In genomic region chr1:92784639-92785500, GRCh38 we compare ENCODE assay signal across 8 cellular contexts. TPM values are rescaled to one million over a fixed set of nuclear protein-coding genes. Genes with fewer than 3 reads are reported as not detected.
DNase-seq lines count a peak whose midpoint lies in the region; ATAC-seq and TF ChIP-seq lines count a peak whose summit lies in the region.

Gene EVI5 (minus strand): TSS chr1:92785108. CDS start chr1:92736546, 48,562 bp downstream.

- peaks cover 0 to 2% (median 0%) of the 10 kb centered on the region in 5 donors for H3K9me3 Mint-ChIP-seq in CD8-positive, alpha-beta memory T cell
- H3K9me3 Mint-ChIP-seq in activated CD8-positive, alpha-beta T cell treated with anti-CD3 and anti-CD28 coated beads, Interleukin-2, amount 10 ng/mL, durations not matched to agents 7 days and 5 days (ENCODE audit: insufficient read depth) = no peaks in the 10 kb centered on the region

- TF ChIP-seq CTCF in lung (IDR thresholded peaks at IDR 0.05; ENCODE audit: control extremely low read depth, extremely low read depth) = no peak

- peaks cover 18 to 26% (median 18%) of the 10 kb centered on the region in 3 donors for H3K4me1 Mint-ChIP-seq in CD8-positive, alpha-beta memory T cell
- peaks cover 15% of the 10 kb centered on the region for H3K4me1 Mint-ChIP-seq in activated CD8-positive, alpha-beta T cell treated with anti-CD3 and anti-CD28 coated beads, Interleukin-2, amount 10 ng/mL, durations not matched to agents 7 days and 5 days (ENCODE audit: low read depth)

- peak within 1 kb of the TSS; percentile 54 for H3K27ac ChIP-seq in CD8-positive, alpha-beta memory T cell (ENCODE audit: low read depth, low read length)
- H3K27ac ChIP-seq in lung (ENCODE audit: low read depth in 1 of 2, low read length in 1 of 2) = peak within 1 kb of the TSS; percentile 95 to 100

- H3K4me3 Mint-ChIP-seq in CD8-positive, alpha-beta memory T cell = peak within 1 kb of the TSS; percentile 71 to 87 (median 81)
- H3K4me3 Mint-ChIP-seq in activated CD8-positive, alpha-beta T cell treated with anti-CD3 and anti-CD28 coated beads, Interleukin-2, amount 10 ng/mL, durations not matched to agents 7 days and 5 days = peak within 1 kb of the TSS; percentile 56

- DNase-seq in CD8-positive, alpha-beta memory T cell = peak; percentile 13 to 65 (median 38)
- DNase-seq in HK-2 (ENCODE audit: unreplicated experiment) = peak; percentile 94
- DNase-seq in NCI-H82 treated with DMSO at 0.1 percent for 48 hours (lab: John Stamatoyannopoulos, UW; ENCODE audit: unreplicated experiment) = peak; percentile 96
- peak; percentile 48 for DNase-seq in activated CD8-positive, alpha-beta T cell treated with anti-CD3 and anti-CD28 coated beads, Interleukin-2, amount 10 ng/mL, durations not matched to agents 7 days and 5 days
- peak; percentile 27 for DNase-seq in effector CD8-positive, alpha-beta T cell (lab: John Stamatoyannopoulos, UW)
- peak; percentile 94 for DNase-seq in lung (ENCODE audit: low spot score)
- DNase-seq in stimulated activated CD4-positive, alpha-beta T cell treated with anti-CD3 and anti-CD28 coated beads, TNF-alpha, amount 100 ng/mL, for 4 hours (ENCODE audit: low read depth in 3 of 3) = peak; percentile 19 to 56 (median 36)

- WGBS in lung, 2 donors = 1% methylated on average over 92 to 94 of the region's 94 CpGs

- peaks cover 52 to 64% of the 10 kb centered on the region in 2 donors for H3K27me3 Mint-ChIP-seq in CD8-positive, alpha-beta memory T cell
- peaks cover 56% of the 10 kb centered on the region for H3K27me3 Mint-ChIP-seq in activated CD8-positive, alpha-beta T cell treated with anti-CD3 and anti-CD28 coated beads, Interleukin-2, amount 10 ng/mL, durations not matched to agents 7 days and 5 days (ENCODE audit: low read depth)

- POLR2A ChIA-PET in CD8-positive, alpha-beta memory T cell (lab: Charles Lee) = interaction anchor here (0.7 to 1.4 kb wide), 2 partner anchors 9 to 47 kb away, joined by 3 to 4 read pairs; partner anchors contain the start of gene RPL5
- POLR2A ChIA-PET in activated CD8-positive, alpha-beta T cell treated with anti-CD3 and anti-CD28 coated beads, Interleukin-2, amount 10 ng/mL, durations not matched to agents 7 days and 5 days (lab: Charles Lee) = interaction anchor here (0.7 kb wide), 1 partner anchor 47 kb away, joined by 3 read pairs; the partner anchor contains the start of gene RPL5

- no peaks in the 10 kb centered on the region for H3K36me3 ChIP-seq in CD8-positive, alpha-beta memory T cell (ENCODE audit: insufficient read depth, low read length)
- H3K36me3 ChIP-seq in lung (ENCODE audit: control insufficient read depth in 2 of 2, insufficient read depth in 2 of 2, low read length in 2 of 2) = peaks cover 0 to 1% of the 10 kb centered on the region in 2 donors

- H3K4me3 ChIP-seq in CD8-positive, alpha-beta memory T cell (ENCODE audit: low read length) = peak within 1 kb of the TSS; percentile 52
- H3K4me3 ChIP-seq in lung = peak within 1 kb of the TSS; percentile 87

- H3K4me1 ChIP-seq in CD8-positive, alpha-beta memory T cell (ENCODE audit: insufficient read depth, low read length) = peaks cover 18% of the 10 kb centered on the region
- peaks cover 6 to 9% of the 10 kb centered on the region in 2 donors for H3K4me1 ChIP-seq in lung (ENCODE audit: control insufficient read depth in 2 of 2, insufficient read depth in 2 of 2, low read length in 2 of 2)

- peaks cover 9% of the 10 kb centered on the region for H3K27me3 ChIP-seq in CD8-positive, alpha-beta memory T cell (ENCODE audit: insufficient read depth, low read length, poor library complexity, severe bottlenecking)
- H3K27me3 ChIP-seq in lung (ENCODE audit: control insufficient read depth, insufficient read depth) = no peaks in the 10 kb centered on the region

- H3K27ac Mint-ChIP-seq in CD8-positive, alpha-beta memory T cell = peak within 1 kb of the TSS in 4 of 8 donors; percentile 13 to 59 (median 16)
- no peak within 1 kb of the TSS for H3K27ac Mint-ChIP-seq in activated CD8-positive, alpha-beta T cell treated with anti-CD3 and anti-CD28 coated beads, Interleukin-2, amount 10 ng/mL, durations not matched to agents 7 days and 5 days

- no peaks in the 10 kb centered on the region for H3K36me3 Mint-ChIP-seq in CD8-positive, alpha-beta memory T cell
- H3K36me3 Mint-ChIP-seq in activated CD8-positive, alpha-beta T cell treated with anti-CD3 and anti-CD28 coated beads, Interleukin-2, amount 10 ng/mL, durations not matched to agents 7 days and 5 days (ENCODE audit: low read depth) = no peaks in the 10 kb centered on the region

- no peaks in the 10 kb centered on the region for H3K9me3 ChIP-seq in CD8-positive, alpha-beta memory T cell (ENCODE audit: low read length)
- H3K9me3 ChIP-seq in lung (ENCODE audit: control insufficient read depth in 2 of 2, insufficient read depth in 1 of 2, low read length in 1 of 2) = no peaks in the 10 kb centered on the region

- peak; percentile 96 for ATAC-seq in GM19455 (IDR thresholded peaks at IDR 0.05; ENCODE audit: unreplicated experiment)
- peak; percentile 72 for ATAC-seq in activated CD8-positive, alpha-beta T cell treated with anti-CD3 and anti-CD28 coated beads, Interleukin-2, amount 10 ng/mL, durations not matched to agents 7 days and 5 days
- peak; percentile 99 for ATAC-seq in lung (ENCODE audit: insufficient read depth, low FRiP score)

- CTCF ChIA-PET in CD8-positive, alpha-beta memory T cell (lab: Charles Lee) = interaction anchor here (1.2 to 1.5 kb wide), 2 partner anchors 34 to 47 kb away, joined by 4 to 6 read pairs; partner anchors contain the start of gene RPL5
- CTCF ChIA-PET in activated CD8-positive, alpha-beta T cell treated with anti-CD3 and anti-CD28 coated beads, Interleukin-2, amount 10 ng/mL, durations not matched to agents 7 days and 5 days (lab: Charles Lee) = interaction anchor here (1.3 kb wide), 1 partner anchor 47 kb away, joined by 3 read pairs; the partner anchor contains the start of gene RPL5

RNA-seq across cellular contexts. Expression of gene EVI5, which starts in this region (rescaled TPM):
- 10 to 100 TPM; 27.4 to 27.7 TPM for total RNA-seq in CD8-positive, alpha-beta memory T cell
- polyA plus RNA-seq in CD8-positive, alpha-beta memory T cell = 0.10 TPM
- under 1 TPM; 0.13 to 0.21 TPM for total RNA-seq in activated CD8-positive, alpha-beta T cell treated with anti-CD3 and anti-CD28 coated beads, Interleukin-2, amount 10 ng/mL, durations not matched to agents 7 days and 5 days
- 10 to 100 TPM; 44.3 to 88.8 TPM for total RNA-seq in lung
- polyA plus RNA-seq in lung = 1 to 10 TPM; 4.9 to 5.8 TPM

Comparison
In these comparisons a context has a peak if more than half of its experiments do, and no peak if none do; other contexts are left out.
1. Peak in every context shown above with its lines: DNase-seq, ATAC-seq, H3K4me3 ChIP-seq and H3K27ac ChIP-seq.
2. RNA of gene EVI5 (total RNA-seq): 44.3 to 88.8 TPM in lung and 27.4 to 27.7 TPM in CD8-positive, alpha-beta memory T cell; 0.13 to 0.21 TPM in activated CD8-positive, alpha-beta T cell treated with anti-CD3 and anti-CD28 coated beads, Interleukin-2, amount 10 ng/mL, durations not matched to agents 7 days and 5 days; every median in the first group is over 10 times any median in the second.
3. Peak in DNase-seq and ATAC-seq in activated CD8-positive, alpha-beta T cell treated with anti-CD3 and anti-CD28 coated beads, Interleukin-2, amount 10 ng/mL, durations not matched to agents 7 days and 5 days; RNA of the gene not detected or under 1 TPM.
4. DNase-seq: peak in every context shown above with its lines; median percentile 96 in NCI-H82 treated with DMSO at 0.1 percent for 48 hours; 94 in HK-2; 94 in lung; 48 in activated CD8-positive, alpha-beta T cell treated with anti-CD3 and anti-CD28 coated beads, Interleukin-2, amount 10 ng/mL, durations not matched to agents 7 days and 5 days; 38 in CD8-positive, alpha-beta memory T cell; 36 in stimulated activated CD4-positive, alpha-beta T cell treated with anti-CD3 and anti-CD28 coated beads, TNF-alpha, amount 100 ng/mL, for 4 hours; 27 in effector CD8-positive, alpha-beta T cell.